Comparison of ENCODE assay signal across 21 cellular contexts in genomic region chr2:214865400-214865799, GRCh38.
"Had no signal": no experiment of that assay in that cellular context is flagged by ENCODE, and none has a peak within 500 bp of the region (broad histone marks: within the 10 kb centered on the region; RNA-seq: fewer than 3 reads in every experiment).

No MANE protein-coding gene starts in this region.

- DNase-seq: Karpas-422, KG1, MM.1S, NCI-H1048, NCI-H1105, NCI-H1417, NCI-H1436 treated with DMSO at 0.1 percent for 48 hours, NCI-H1694, NCI-H187 treated with DMSO at 0.1 percent for 48 hours, NCI-H2029 treated with DMSO at 0.1 percent for 48 hours, NCI-H2171 treated with DMSO at 0.1 percent for 48 hours, NCI-H345, NCI-H446 treated with DMSO at 0.1 percent for 48 hours, NCI-H510A treated with DMSO at 0.1 percent for 48 hours, NCI-H526, PC-3, SHP77, SK-N-SH, SW 1271, T-cell had no signal

- ATAC-seq: Panc1, PC-3, T-cell had no signal
